Comparison of ENCODE assay signal across 19 cellular contexts in the genomic region with DNA sequence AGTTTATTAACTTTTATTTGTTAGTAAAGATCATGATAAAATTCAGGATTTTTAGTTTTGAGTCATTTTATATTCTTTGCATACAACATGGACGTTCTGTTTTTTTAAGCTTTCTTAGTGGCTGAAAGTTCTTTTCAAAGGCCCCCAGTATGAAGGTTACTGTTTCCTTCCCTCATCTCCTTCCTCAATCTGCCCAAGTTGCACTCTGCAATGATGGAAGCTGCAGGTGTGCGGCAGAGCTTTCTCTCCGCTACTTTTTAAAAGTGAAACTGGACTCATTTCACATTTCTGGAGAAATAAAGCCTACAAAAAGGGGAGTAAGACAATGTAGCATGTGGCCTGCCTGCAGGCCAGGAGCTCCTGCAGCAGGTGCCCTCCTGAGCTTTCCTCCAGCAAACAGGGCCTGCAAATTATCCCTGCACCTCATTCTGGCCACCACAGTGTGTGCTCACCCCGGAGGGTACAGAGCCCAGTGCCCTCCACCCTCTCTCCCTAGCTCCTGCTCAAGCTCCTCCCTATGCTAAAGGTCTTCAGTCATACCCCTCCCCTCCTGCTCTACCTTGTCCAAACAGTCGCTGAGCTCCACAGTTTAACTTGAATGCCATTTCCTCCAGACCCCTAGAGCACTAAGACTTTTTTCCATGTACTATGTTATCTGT.
DNase-seq lines count a peak whose midpoint lies in the region; ATAC-seq and TF ChIP-seq lines count a peak whose summit lies in the region.
"Had no signal": no experiment of that assay in that cellular context is flagged by ENCODE, and none has a peak within 500 bp of the region (broad histone marks: within the 10 kb centered on the region; RNA-seq: fewer than 3 reads in every experiment).

No MANE protein-coding gene starts in this region.

- H3K4me2 ChIP-seq in mesendoderm (ENCODE audit: low read length) (no peak overlapping the region), SK-N-SH (no peak overlapping the region)

- TF ChIP-seq EP300 in SK-N-SH (IDR thresholded peaks at IDR 0.05; ENCODE audit: borderline replicate concordance in 1 of 2, low read depth in 1 of 2, low read length in 1 of 2) = no peak

- H3K36me3 Mint-ChIP-seq in WTC11 = peaks cover 51% of the 10 kb centered on the region

- H3K4me1 Mint-ChIP-seq in stimulated activated naive CD8-positive, alpha-beta T cell treated with anti-CD3 and anti-CD28 coated beads, Interleukin-15, amount 100 ng/mL, for 72 hours = peaks cover 12% of the 10 kb centered on the region
- peaks cover 17% of the 10 kb centered on the region for H3K4me1 Mint-ChIP-seq in WTC11

- H3F3A ChIP-seq in SK-N-SH (replicated peaks; ENCODE audit: insufficient read depth) = no peaks in the 10 kb centered on the region

- H3K79me2 ChIP-seq in mesendoderm (ENCODE audit: control insufficient read depth, insufficient read depth, low read length) (no peaks in the 10 kb centered on the region), SK-N-SH (ENCODE audit: insufficient read depth) (no peaks in the 10 kb centered on the region)

- H3K4ac ChIP-seq in mesendoderm (ENCODE audit: low read depth, low read length) = no peak overlapping the region

- no CpG with 5 or more reads among the region's 5 CpGs for WGBS in mesendoderm (ENCODE audit: extremely low coverage, insufficient coverage, low lambda C conversion rate)
- WGBS in SK-N-SH (ENCODE audit: low lambda C conversion rate) = 83% methylated on average over 5 of the region's 5 CpGs

- no peak for ATAC-seq in stimulated activated naive CD8-positive, alpha-beta T cell treated with anti-CD3 and anti-CD28 coated beads, Interleukin-15, amount 100 ng/mL, for 72 hours
- no peak for ATAC-seq in stimulated activated naive CD8-positive, alpha-beta T cell treated with anti-CD3 and anti-CD28 coated beads, Interleukin-15, Interleukin-2, amounts not matched to agents 100 U/mL and 50 U/mL, for 24 hours
- ATAC-seq in WTC11 = peak; percentile 99
- ATAC-seq in GM19397 (IDR thresholded peaks at IDR 0.05; ENCODE audit: unreplicated experiment) = no peak
- ATAC-seq: activated naive CD8-positive, alpha-beta T cell treated with anti-CD3 and anti-CD28 coated beads, Interleukin-2, amount 50 U/mL, for 24 hours had no signal

- H3K9me3 ChIP-seq in SK-N-SH = no peaks in the 10 kb centered on the region
- H3K9me3 ChIP-seq: right atrium auricular region had no signal

- no peak overlapping the region for H3K56ac ChIP-seq in mesendoderm (ENCODE audit: low read length)

- H3K9ac ChIP-seq in mesendoderm (ENCODE audit: low read length) = no peak overlapping the region
- no peak overlapping the region for H3K9ac ChIP-seq in SK-N-SH

- H2BK15ac ChIP-seq in mesendoderm (replicated peaks; ENCODE audit: low read depth) = no peak overlapping the region

- no peaks in the 10 kb centered on the region for H3K27me3 Mint-ChIP-seq in stimulated activated naive CD8-positive, alpha-beta T cell treated with anti-CD3 and anti-CD28 coated beads, Interleukin-15, amount 100 ng/mL, for 72 hours
- H3K27me3 Mint-ChIP-seq in WTC11 (ENCODE audit: low read depth) = no peaks in the 10 kb centered on the region
- H3K27me3 Mint-ChIP-seq: activated naive CD8-positive, alpha-beta T cell treated with anti-CD3 and anti-CD28 coated beads, Interleukin-2, amount 50 U/mL, for 24 hours had no signal

- peak overlapping the region; percentile 23 to 64 for H3K27ac Mint-ChIP-seq in stimulated activated naive CD8-positive, alpha-beta T cell treated with anti-CD3 and anti-CD28 coated beads, Interleukin-15, amount 100 ng/mL, for 72 hours
- no peak overlapping the region; the same call in 1 of the 2 replicates for H3K27ac Mint-ChIP-seq in WTC11
- H3K27ac Mint-ChIP-seq: activated naive CD8-positive, alpha-beta T cell treated with anti-CD3 and anti-CD28 coated beads, Interleukin-2, amount 50 U/mL, for 24 hours had no signal

- no peak overlapping the region for H3K4me3 Mint-ChIP-seq in stimulated activated naive CD8-positive, alpha-beta T cell treated with anti-CD3 and anti-CD28 coated beads, Interleukin-15, amount 100 ng/mL, for 72 hours
- H3K4me3 Mint-ChIP-seq in WTC11 = no peak overlapping the region
- H3K4me3 Mint-ChIP-seq: activated naive CD8-positive, alpha-beta T cell treated with anti-CD3 and anti-CD28 coated beads, Interleukin-2, amount 50 U/mL, for 24 hours had no signal

- no peaks in the 10 kb centered on the region for H3K4me1 ChIP-seq in mesendoderm (ENCODE audit: control insufficient read depth, low read depth, low read length)
- no peaks in the 10 kb centered on the region for H3K4me1 ChIP-seq in SK-N-SH (ENCODE audit: control insufficient read depth in 1 of 2, insufficient read depth in 2 of 2, low read depth in 1 of 2, low read length in 1 of 2)
- H3K4me1 ChIP-seq: right atrium auricular region had no signal

- H2BK120ac ChIP-seq in mesendoderm (ENCODE audit: low read depth, low read length) = no peak overlapping the region

- no peak for TF ChIP-seq RAD21 in SK-N-SH (IDR thresholded peaks at IDR 0.05; ENCODE audit: low read length)

- no peak overlapping the region for H2BK5ac ChIP-seq in mesendoderm (ENCODE audit: low read length)

- H3K4me3 ChIP-seq in mesendoderm (ENCODE audit: low read length) = no peak overlapping the region
- no peak overlapping the region for H3K4me3 ChIP-seq in SK-N-SH (ENCODE audit: low read depth in 2 of 2, low read length in 1 of 2)
- H3K4me3 ChIP-seq: right atrium auricular region had no signal

- TF ChIP-seq CTCF in WTC11 (IDR thresholded peaks at IDR 0.05) = no peak
- TF ChIP-seq CTCF in SK-N-SH (IDR thresholded peaks at IDR 0.05) = no peak

- H4K5ac ChIP-seq in mesendoderm (ENCODE audit: low read length) = no peak overlapping the region

- CTCF ChIA-PET in WTC11 (lab: Charles Lee) (interaction anchor here (0.9 to 5.1 kb wide), 8 partner anchors 8 to 82 kb away, joined by 3 to 67 read pairs (median 6); no protein-coding TSS in a partner anchor), SK-N-SH (lab: Yijun Ruan, JAX) (interaction anchor here (1.1 to 4.1 kb wide), 4 partner anchors 9 to 82 kb away, joined by 3 to 36 read pairs (median 10); no protein-coding TSS in a partner anchor)

- no peak overlapping the region for H3K18ac ChIP-seq in mesendoderm (ENCODE audit: low read length)

- no peak overlapping the region for H4K8ac ChIP-seq in mesendoderm (ENCODE audit: low read depth, low read length)

- peaks cover 7% of the 10 kb centered on the region for H3K36me3 ChIP-seq in mesendoderm (ENCODE audit: control insufficient read depth, insufficient read depth, low read length)
- H3K36me3 ChIP-seq in SK-N-SH (replicated peaks in 1 of 2; ENCODE audit: control insufficient read depth in 1 of 2, insufficient read depth in 2 of 2, low read length in 1 of 2) = peaks cover 43 to 57% of the 10 kb centered on the region in 2 experiments

- no peaks in the 10 kb centered on the region for H4K20me1 ChIP-seq in SK-N-SH (ENCODE audit: insufficient read depth)

- H3K27ac ChIP-seq in mesendoderm (ENCODE audit: low read depth, low read length) (peak overlapping the region; percentile 37), SK-N-SH (ENCODE audit: low read depth in 2 of 2, low read length in 1 of 2) (no peak overlapping the region)
- H3K27ac ChIP-seq: HL-60, right atrium auricular region had no signal

- H3K9me3 Mint-ChIP-seq in stimulated activated naive CD8-positive, alpha-beta T cell treated with anti-CD3 and anti-CD28 coated beads, Interleukin-15, amount 100 ng/mL, for 72 hours = no peaks in the 10 kb centered on the region
- no peaks in the 10 kb centered on the region for H3K9me3 Mint-ChIP-seq in WTC11
- H3K9me3 Mint-ChIP-seq: activated naive CD8-positive, alpha-beta T cell treated with anti-CD3 and anti-CD28 coated beads, Interleukin-2, amount 50 U/mL, for 24 hours had no signal

- H3K9me2 ChIP-seq in SK-N-SH = no peaks in the 10 kb centered on the region

- no peaks in the 10 kb centered on the region for H3K27me3 ChIP-seq in mesendoderm (ENCODE audit: insufficient read depth, low read length, poor library complexity)
- H3K27me3 ChIP-seq in SK-N-SH (ENCODE audit: insufficient read depth) = no peaks in the 10 kb centered on the region
- H3K27me3 ChIP-seq: right atrium auricular region had no signal

- H2AK5ac ChIP-seq in mesendoderm (ENCODE audit: low read length) = no peak overlapping the region

- H3K79me1 ChIP-seq in mesendoderm (ENCODE audit: low read length) = no peaks in the 10 kb centered on the region

- H3K23ac ChIP-seq in mesendoderm (ENCODE audit: low read length) = no peak overlapping the region

- DNase-seq in stimulated activated naive CD8-positive, alpha-beta T cell treated with anti-CD3 and anti-CD28 coated beads, Interleukin-15, amount 100 ng/mL, for 72 hours = no peak
- DNase-seq in stimulated activated naive CD8-positive, alpha-beta T cell treated with anti-CD3 and anti-CD28 coated beads, Interleukin-15, Interleukin-2, amounts not matched to agents 100 U/mL and 50 U/mL, for 24 hours = no peak
- DNase-seq in WTC11 (ENCODE audit: low spot score) (no peak), mesendoderm (no peak), NCI-H187 (lab: John Stamatoyannopoulos, UW) (no peak), retina (no peak), SK-N-SH (no peak)
- DNase-seq: activated CD4-positive, CD25-positive, alpha-beta regulatory T cell treated with anti-CD3 and anti-CD28 coated beads, Interleukin-2, amount 50 U/mL, for 72 hours; activated naive CD8-positive, alpha-beta T cell treated with anti-CD3 and anti-CD28 coated beads, Interleukin-2, amount 50 U/mL, for 24 hours; activated T-cell treated with anti-CD3 and anti-CD28 coated beads for 4 hours; COR-L47; NCI-H2081 treated with DMSO at 0.1 percent for 48 hours; NCI-H524 treated with DMSO at 0.1 percent for 48 hours; SHP77; stimulated activated CD4-positive, alpha-beta T cell treated with anti-CD3 and anti-CD28 coated beads, Interleukin-1b, Interleukin-23, amount 100 ng/mL, for 48 hours; substantia nigra had no signal

- H2AFZ ChIP-seq in SK-N-SH (ENCODE audit: low read depth) = no peak overlapping the region

- POLR2A ChIA-PET in WTC11 (lab: Charles Lee) = no interaction called here
- POLR2A ChIA-PET in SK-N-SH (lab: Yijun Ruan, JAX) = no interaction called here

TF ChIP-seq in WTC11, 78 proteins besides CTCF, POLR2A, EP300 and RAD21 (continues in another document):
- TF ChIP-seq USF2 (CRISPR knock-in tag; IDR thresholded peaks at IDR 0.05) = no peak
